ENCODE assay signal across 14 cellular contexts in the genomic region with DNA sequence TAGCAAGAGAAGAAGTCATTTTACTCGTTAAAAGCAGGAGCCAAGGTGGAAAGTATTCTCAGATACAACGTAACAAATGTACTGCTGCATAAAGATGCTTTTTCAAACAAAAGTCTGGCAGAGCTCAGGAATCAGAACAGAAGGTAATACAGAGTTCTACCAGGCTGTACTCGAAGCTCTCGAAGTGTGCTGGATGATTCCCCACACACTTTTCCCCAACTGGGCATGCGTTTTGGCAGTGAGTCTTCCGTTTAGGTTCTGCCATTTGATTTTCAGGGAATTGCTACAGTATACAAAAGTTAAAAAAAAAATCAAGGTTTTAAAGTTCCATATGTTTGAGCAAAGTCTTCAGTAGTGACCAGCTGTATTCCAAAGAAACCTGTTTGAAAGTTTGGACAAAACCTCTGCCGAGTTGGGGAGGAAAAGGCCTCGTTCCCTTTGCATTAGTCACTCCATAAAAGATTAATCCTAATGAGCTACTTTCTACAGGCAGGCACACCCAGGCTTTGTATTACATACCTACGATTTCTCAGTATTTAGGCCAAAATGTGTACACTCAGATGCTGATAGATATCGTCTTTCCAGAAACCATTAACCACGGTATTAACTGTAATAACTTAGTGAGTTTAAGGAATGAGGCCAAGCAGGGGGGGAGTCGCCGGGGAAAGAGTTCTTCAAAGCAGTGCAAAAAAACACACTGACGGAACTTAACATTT.
DNase-seq lines count a peak whose midpoint lies in the region; ATAC-seq and TF ChIP-seq lines count a peak whose summit lies in the region.
"Had no signal": no experiment of that assay in that cellular context is flagged by ENCODE, and none has a peak within 500 bp of the region (broad histone marks: within the 10 kb centered on the region; RNA-seq: fewer than 3 reads in every experiment).

No MANE protein-coding gene starts in this region.

- ATAC-seq in thoracic aorta (ENCODE audit: insufficient number of reproducible peaks, low FRiP score, low read depth): no peak

- in situ Hi-C loops in GM13976 (cut with MboI; ENCODE audit: low sequenced_read_pairs, unreplicated experiment): no loop called here

- H3K27ac ChIP-seq in HEK293 (ENCODE audit: extremely low read depth, low read depth, low read length): no peak overlapping the region
- peak overlapping the region; percentile 49 to 56 for H3K27ac ChIP-seq in thoracic aorta
- H3K27ac ChIP-seq: WERI-Rb-1 had no signal

- CTCF ChIA-PET in HEK293 (lab: Yijun Ruan, JAX): interaction anchor here (0.5 kb wide), 1 partner anchor 264 kb away, joined by 5 read pairs; no protein-coding TSS in a partner anchor

- H3K4me1 ChIP-seq in HEK293 (ENCODE audit: control insufficient read depth, insufficient read depth, low read length): no peaks in the 10 kb centered on the region
- peaks cover 2 to 13% of the 10 kb centered on the region in 2 donors for H3K4me1 ChIP-seq in thoracic aorta (ENCODE audit: control insufficient read depth in 1 of 2, low read depth in 2 of 2)

- DNase-seq in amniotic epithelial cell (ENCODE audit: low read depth) (peak; percentile 66), iris pigment epithelial cell (ENCODE audit: low read depth) (peak; percentile 68), thoracic aorta (ENCODE audit: low spot score) (no peak), OCI-M2 (lab: John Stamatoyannopoulos, UW; ENCODE audit: unreplicated experiment) (no peak), DMS 273 (lab: John Stamatoyannopoulos, UW; ENCODE audit: unreplicated experiment) (no peak), Ammon's horn (ENCODE audit: low spot score) (no peak), GM13976 (ENCODE audit: low spot score) (no peak)
- DNase-seq: activated naive CD4-positive, alpha-beta T cell treated with Interleukin-2 at 50 U/mL for 16 hours; foreskin melanocyte; Karpas-422; naive B cell; NCI-H82; WERI-Rb-1 had no signal

- H3K9me3 ChIP-seq in HEK293 (ENCODE audit: control insufficient read depth, insufficient read depth, low read depth, low read length) (no peaks in the 10 kb centered on the region), thoracic aorta (no peaks in the 10 kb centered on the region)

- no peaks in the 10 kb centered on the region for H3K27me3 ChIP-seq in thoracic aorta (replicated peaks; ENCODE audit: insufficient read depth)

- no peak overlapping the region for H3K4me3 ChIP-seq in HEK293 (ENCODE audit: low read depth, low read length)
- peak overlapping the region; percentile 60 for H3K4me3 ChIP-seq in thoracic aorta

- no peaks in the 10 kb centered on the region for H3K36me3 ChIP-seq in HEK293 (ENCODE audit: control insufficient read depth in 2 of 2, insufficient read depth in 1 of 2, low read length in 2 of 2)
- no peaks in the 10 kb centered on the region for H3K36me3 ChIP-seq in thoracic aorta
- H3K36me3 ChIP-seq: WERI-Rb-1 had no signal

- TF ChIP-seq CTCF in HEK293 (tag by site-specific recombination; IDR thresholded peaks at IDR 0.05) (no peak), thoracic aorta (IDR thresholded peaks at IDR 0.05) (no peak), GM13976 (IDR thresholded peaks at IDR 0.05; ENCODE audit: borderline replicate concordance, control extremely low read depth, extremely low read depth, insufficient read depth, missing control alignments) (no peak)

- POLR2A ChIA-PET in HEK293 (lab: Yijun Ruan, JAX): no interaction called here

TF ChIP-seq in HEK293, 187 proteins besides CTCF, POLR2A, EP300 and RAD21:
- TF ChIP-seq SP2 (tag by site-specific recombination; IDR thresholded peaks at IDR 0.05): no peak
- TF ChIP-seq TRIM28 (IDR thresholded peaks at IDR 0.05; ENCODE audit: borderline replicate concordance, low read length): peak; percentile 25; the same call in 1 of the 2 replicates
- TF ChIP-seq ZBTB20 (tag by site-specific recombination; IDR thresholded peaks at IDR 0.05): peak; percentile 33; the same call in 1 of the 2 replicates

Comparison
In these comparisons a context has a peak if more than half of its experiments do, and no peak if none do; other contexts are left out.
1. DNase-seq: peak in amniotic epithelial cell (single experiment) and iris pigment epithelial cell (single experiment); none in thoracic aorta (single experiment), OCI-M2 (single experiment), DMS 273 (single experiment), Ammon's horn (single experiment) and GM13976 (single experiment).